ENCODE assay signal across 17 cellular contexts in genomic region chr6:35086282-35086632, GRCh38. TPM values are rescaled to one million over a fixed set of nuclear protein-coding genes. Genes with fewer than 3 reads are reported as not detected.
DNase-seq lines count a peak whose midpoint lies in the region; TF ChIP-seq lines count a peak whose summit lies in the region.
"Had no signal": no experiment of that assay in that cellular context is flagged by ENCODE, and none has a peak within 500 bp of the region (broad histone marks: within the 10 kb centered on the region; RNA-seq: fewer than 3 reads in every experiment).

No MANE protein-coding gene starts in this region.

- no peak overlapping the region for H3K18ac ChIP-seq in neuronal stem cell (ENCODE audit: low read length)

- peaks cover 3% of the 10 kb centered on the region for H3K79me1 ChIP-seq in neuronal stem cell (ENCODE audit: low read depth, low read length)

- H3K36me3 ChIP-seq in esophagus muscularis mucosa (peaks cover 77 to 100% (median 96%) of the 10 kb centered on the region in 4 donors), neuronal stem cell (replicated peaks in 1 of 2; ENCODE audit: control insufficient read depth in 2 of 2, insufficient read depth in 2 of 2, low read length in 2 of 2) (peaks cover 24 to 69% of the 10 kb centered on the region in 2 donors)
- H3K36me3 ChIP-seq: BE2C had no signal

- peak overlapping the region; percentile 76 for H3K14ac ChIP-seq in neuronal stem cell (ENCODE audit: low read length)

- H4K8ac ChIP-seq in neuronal stem cell (ENCODE audit: low read depth, low read length), result no peak overlapping the region

- H3K9me3 ChIP-seq in esophagus muscularis mucosa (no peaks in the 10 kb centered on the region), neuronal stem cell (replicated peaks in 1 of 2; ENCODE audit: control insufficient read depth in 2 of 2, insufficient read depth in 1 of 2, low read depth in 1 of 2, low read length in 2 of 2) (no peaks in the 10 kb centered on the region)
- H3K9me3 ChIP-seq: BE2C had no signal

- no peak for TF ChIP-seq EP300 in esophagus muscularis mucosa (IDR thresholded peaks at IDR 0.05)

- intact Hi-C loops in esophagus muscularis mucosa (cut with DNase I), result no loop called here

- no peak overlapping the region for H3K4me2 ChIP-seq in neuronal stem cell (ENCODE audit: insufficient read depth, low read length, poor library complexity, severe bottlenecking)

- peak overlapping the region; percentile 50 to 77 (median 69) for H3K27ac ChIP-seq in esophagus muscularis mucosa (replicated peaks in 1 of 4)
- H3K27ac ChIP-seq in neuronal stem cell (replicated peaks; ENCODE audit: low read length), result no peak overlapping the region

- H2BK15ac ChIP-seq in neuronal stem cell (ENCODE audit: low read length), result no peak overlapping the region

- peak overlapping the region; percentile 36 for H3K9ac ChIP-seq in neuronal stem cell (ENCODE audit: low read depth, low read length, poor library complexity)

- TF ChIP-seq POLR2A in esophagus muscularis mucosa (IDR thresholded peaks at IDR 0.05; ENCODE audit: low read depth), result no peak

- H2BK12ac ChIP-seq in neuronal stem cell (ENCODE audit: low read length), result no peak overlapping the region

- DNase-seq in GM13976 (ENCODE audit: low spot score), result peak; percentile 10
- peak; percentile 3 for DNase-seq in GM20000 (ENCODE audit: low spot score)
- no peak for DNase-seq in esophagus muscularis mucosa (ENCODE audit: extremely low spot score)
- no peak for DNase-seq in neuronal stem cell (ENCODE audit: low spot score)
- no peak for DNase-seq in NCI-H69 (lab: John Stamatoyannopoulos, UW)
- no peak for DNase-seq in OCI-M1 (lab: John Stamatoyannopoulos, UW)
- no peak for DNase-seq in SIG-M5 treated with dmso at 0.1 percent for 504 hours (lab: John Stamatoyannopoulos, UW; ENCODE audit: unreplicated experiment)
- DNase-seq: BE2C; CD4-positive, alpha-beta memory T cell; DMS79; GOT3; NCI-H1048; NCI-H146 had no signal

- no peak overlapping the region for H2AK5ac ChIP-seq in neuronal stem cell (ENCODE audit: low read depth, low read length)

- WGBS in esophagus muscularis mucosa, result 89% methylated on average over 10 of the region's 10 CpGs
- WGBS in neuronal stem cell (ENCODE audit: extremely low coverage in 2 of 2, insufficient read length in 2 of 2, insufficient replicate concordance in 1 of 2), 2 donors, result no CpG with 5 or more reads among the region's 10 CpGs

- in situ Hi-C loops in GM13976 (cut with MboI; ENCODE audit: low sequenced_read_pairs, unreplicated experiment), result no loop called here

- H3K23ac ChIP-seq in neuronal stem cell (ENCODE audit: low read depth, low read length, poor library complexity), result no peak overlapping the region

- peak overlapping the region; percentile 41 for H2BK5ac ChIP-seq in neuronal stem cell (ENCODE audit: low read length)

- TF ChIP-seq CTCF in GM13976 (IDR thresholded peaks at IDR 0.05; ENCODE audit: borderline replicate concordance, control extremely low read depth, extremely low read depth, insufficient read depth, missing control alignments), result no peak
- no peak for TF ChIP-seq CTCF in GM20000 (IDR thresholded peaks at IDR 0.05; ENCODE audit: extremely low read depth, missing control alignments)
- TF ChIP-seq CTCF in esophagus muscularis mucosa (IDR thresholded peaks at IDR 0.05), result no peak

- no peak overlapping the region for H3K4ac ChIP-seq in neuronal stem cell (ENCODE audit: low read length)

- no peak overlapping the region for H4K91ac ChIP-seq in neuronal stem cell (ENCODE audit: low read depth, low read length, poor library complexity)

- H2BK120ac ChIP-seq in neuronal stem cell (ENCODE audit: low read depth, low read length), result no peak overlapping the region

- no peak overlapping the region for H2AFZ ChIP-seq in neuronal stem cell (ENCODE audit: low read length)

- no peaks in the 10 kb centered on the region for H3K27me3 ChIP-seq in esophagus muscularis mucosa
- H3K27me3 ChIP-seq in neuronal stem cell (ENCODE audit: control insufficient read depth in 3 of 3, insufficient read depth in 3 of 3, low read depth in 1 of 3, low read length in 3 of 3), result no peaks in the 10 kb centered on the region
- H3K27me3 ChIP-seq: BE2C had no signal

- no peak overlapping the region for H3K4me3 ChIP-seq in esophagus muscularis mucosa
- H3K4me3 ChIP-seq in neuronal stem cell (ENCODE audit: low read length in 2 of 2), result no peak overlapping the region
- H3K4me3 ChIP-seq: GM12878, K562 had no signal

- H3K4me1 ChIP-seq in esophagus muscularis mucosa (peaks cover 23 to 96% (median 87%) of the 10 kb centered on the region in 4 donors), neuronal stem cell (ENCODE audit: control insufficient read depth in 2 of 2, insufficient read depth in 1 of 2, low read depth in 1 of 2, low read length in 2 of 2) (peaks cover 0 to 8% of the 10 kb centered on the region in 2 donors)
- H3K4me1 ChIP-seq: BE2C had no signal

RNA-seq across cellular contexts. Expression of gene TCP11, which starts 54.9 kb away (rescaled TPM):
- 1 to 10 TPM in 1 of 4 donors, under 1 TPM in 2, not detected in 1; 0.75 to 1.1 (median 0.83) TPM for total RNA-seq in esophagus muscularis mucosa
- 0.47 TPM for polyA plus RNA-seq in neuronal stem cell (2013, experiment 1 of 2)
- 0.40 TPM for polyA plus RNA-seq in neuronal stem cell (2013, experiment 2 of 2)
- total RNA-seq: CD4-positive, alpha-beta memory T cell; G401; GM12878; K562; M059J had no signal
- polyA plus RNA-seq: CD4-positive, alpha-beta memory T cell; GM12878; K562 had no signal

Comparison
In these comparisons a context has a peak if more than half of its experiments do, and no peak if none do; other contexts are left out.
1. DNase-seq: peak in GM13976 (single experiment) and GM20000 (single experiment); none in esophagus muscularis mucosa (single experiment), neuronal stem cell (single experiment), NCI-H69 (single experiment), OCI-M1 (single experiment) and SIG-M5 treated with dmso at 0.1 percent for 504 hours (single experiment).